ENCODE assay signal across 4 cellular contexts in genomic region chr2:29250977-29251376, GRCh38.
"Had no signal": no experiment of that assay in that cellular context is flagged by ENCODE, and none has a peak within 500 bp of the region (broad histone marks: within the 10 kb centered on the region; RNA-seq: fewer than 3 reads in every experiment).

No MANE protein-coding gene starts in this region.

- H3K9me3 Mint-ChIP-seq: GM23338, H9 had no signal

- H3K4me3 ChIP-seq: GM23338 had no signal

- H3K27ac Mint-ChIP-seq: GM23338, H9 had no signal

- H3K4me1 Mint-ChIP-seq: GM23338 had no signal

- DNase-seq: H9, HCEC 1CT, IMR-90 had no signal

- ATAC-seq: GM23338 had no signal

- H3K4me3 Mint-ChIP-seq: GM23338, H9 had no signal
